ENCODE assay signal across 1 cellular context in the genomic region with DNA sequence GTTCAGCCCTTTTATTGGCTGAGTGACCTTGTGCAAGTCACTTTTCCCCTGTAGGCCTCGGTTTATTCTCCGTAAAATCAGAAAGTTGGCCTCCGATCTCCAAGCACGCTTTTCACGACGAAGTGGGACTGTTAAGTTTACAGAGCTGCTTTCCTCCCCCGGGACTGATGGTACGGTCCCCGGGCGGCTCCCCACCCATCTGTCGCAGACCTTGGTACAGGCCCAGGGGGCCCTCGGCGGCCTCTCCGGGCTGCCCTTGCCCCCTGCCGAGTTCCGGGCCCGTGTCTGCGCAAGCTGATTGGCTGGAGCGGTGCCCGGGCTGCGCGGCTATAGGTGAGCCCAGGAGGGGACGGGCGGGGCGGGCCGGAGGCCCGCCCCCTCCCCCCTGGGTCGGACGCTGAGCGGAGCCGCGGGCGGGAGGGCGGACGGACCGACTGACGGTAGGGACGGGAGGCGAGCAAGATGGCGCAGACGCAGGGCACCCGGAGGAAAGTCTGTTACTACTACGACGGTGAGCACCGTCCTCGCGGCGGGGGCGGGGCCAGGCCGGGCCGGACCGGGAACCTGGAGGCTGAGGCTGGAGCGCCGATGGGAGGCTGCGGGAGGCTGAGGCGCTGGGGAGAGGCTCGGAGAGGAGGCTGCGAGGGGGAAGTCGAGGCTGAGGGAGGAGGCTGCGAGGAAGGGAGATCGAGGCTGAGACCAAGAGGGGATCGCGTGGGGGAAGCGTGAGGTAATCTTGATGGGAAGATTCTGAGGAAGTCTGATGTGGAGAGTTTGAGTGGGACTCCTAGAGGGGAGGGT.
A peak's percentile ranks its signal among the peaks of the same experiment; 100 is the strongest.
TF ChIP-seq lines count a peak whose summit lies in the region.

A gene (plus strand): TSS at position 376 of the 801 bp plus-strand sequence. CDS start 87 bp downstream, at position 463.

TF ChIP-seq in HepG2, 621 proteins besides CTCF, POLR2A, EP300 and RAD21 (continued from another document):
- TF ChIP-seq, protein P1, sequence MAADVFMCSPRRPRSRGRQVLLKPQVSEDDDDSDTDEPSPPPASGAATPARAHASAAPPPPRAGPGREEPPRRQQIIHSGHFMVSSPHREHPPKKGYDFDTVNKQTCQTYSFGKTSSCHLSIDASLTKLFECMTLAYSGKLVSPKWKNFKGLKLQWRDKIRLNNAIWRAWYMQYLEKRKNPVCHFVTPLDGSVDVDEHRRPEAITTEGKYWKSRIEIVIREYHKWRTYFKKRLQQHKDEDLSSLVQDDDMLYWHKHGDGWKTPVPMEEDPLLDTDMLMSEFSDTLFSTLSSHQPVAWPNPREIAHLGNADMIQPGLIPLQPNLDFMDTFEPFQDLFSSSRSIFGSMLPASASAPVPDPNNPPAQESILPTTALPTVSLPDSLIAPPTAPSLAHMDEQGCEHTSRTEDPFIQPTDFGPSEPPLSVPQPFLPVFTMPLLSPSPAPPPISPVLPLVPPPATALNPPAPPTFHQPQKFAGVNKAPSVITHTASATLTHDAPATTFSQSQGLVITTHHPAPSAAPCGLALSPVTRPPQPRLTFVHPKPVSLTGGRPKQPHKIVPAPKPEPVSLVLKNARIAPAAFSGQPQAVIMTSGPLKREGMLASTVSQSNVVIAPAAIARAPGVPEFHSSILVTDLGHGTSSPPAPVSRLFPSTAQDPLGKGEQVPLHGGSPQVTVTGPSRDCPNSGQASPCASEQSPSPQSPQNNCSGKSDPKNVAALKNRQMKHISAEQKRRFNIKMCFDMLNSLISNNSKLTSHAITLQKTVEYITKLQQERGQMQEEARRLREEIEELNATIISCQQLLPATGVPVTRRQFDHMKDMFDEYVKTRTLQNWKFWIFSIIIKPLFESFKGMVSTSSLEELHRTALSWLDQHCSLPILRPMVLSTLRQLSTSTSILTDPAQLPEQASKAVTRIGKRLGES (CRISPR knock-in tag; IDR thresholded peaks at IDR 0.05; ENCODE audit: borderline replicate concordance) = no peak
- TF ChIP-seq, protein P2, sequence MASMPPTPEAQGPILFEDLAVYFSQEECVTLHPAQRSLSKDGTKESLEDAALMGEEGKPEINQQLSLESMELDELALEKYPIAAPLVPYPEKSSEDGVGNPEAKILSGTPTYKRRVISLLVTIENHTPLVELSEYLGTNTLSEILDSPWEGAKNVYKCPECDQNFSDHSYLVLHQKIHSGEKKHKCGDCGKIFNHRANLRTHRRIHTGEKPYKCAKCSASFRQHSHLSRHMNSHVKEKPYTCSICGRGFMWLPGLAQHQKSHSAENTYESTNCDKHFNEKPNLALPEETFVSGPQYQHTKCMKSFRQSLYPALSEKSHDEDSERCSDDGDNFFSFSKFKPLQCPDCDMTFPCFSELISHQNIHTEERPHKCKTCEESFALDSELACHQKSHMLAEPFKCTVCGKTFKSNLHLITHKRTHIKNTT (CRISPR knock-in tag; IDR thresholded peaks at IDR 0.05) = no peak
- peak; percentile 41; the same call in 1 of the 2 replicates for TF ChIP-seq TGIF2 (CRISPR knock-in tag; IDR thresholded peaks at IDR 0.05)
- no peak; the same call in 1 of the 2 replicates for TF ChIP-seq ZNF350 (CRISPR knock-in tag; IDR thresholded peaks at IDR 0.05; ENCODE audit: borderline replicate concordance, low read depth)
- no peak; the same call in 1 of the 2 replicates for TF ChIP-seq ATF7 (IDR thresholded peaks at IDR 0.05)
- no peak for TF ChIP-seq ATF7 (CRISPR knock-in tag; IDR thresholded peaks at IDR 0.05)
